ENCODE assay signal across 23 cellular contexts in genomic region chr17:17670701-17671319, GRCh38. TPM values are rescaled to one million over a fixed set of nuclear protein-coding genes. Genes with fewer than 3 reads are reported as not detected.
DNase-seq lines count a peak whose midpoint lies in the region; ATAC-seq and TF ChIP-seq lines count a peak whose summit lies in the region.
"Had no signal": no experiment of that assay in that cellular context is flagged by ENCODE, and none has a peak within 500 bp of the region (broad histone marks: within the 10 kb centered on the region; RNA-seq: fewer than 3 reads in every experiment).

No MANE protein-coding gene starts in this region.

- CTCF ChIA-PET in mammary epithelial cell (lab: Charles Lee; ENCODE audit: low non-redundant PET) (no interaction called here), MCF 10A (lab: Yijun Ruan, JAX) (interaction anchor here (0.9 kb wide), 1 partner anchor 10 kb away, joined by 3 read pairs; no protein-coding TSS in a partner anchor)

- H3K27me3 Mint-ChIP-seq in MCF 10A (ENCODE audit: insufficient read depth, unreplicated experiment) (peaks cover 13% of the 10 kb centered on the region), T-helper 17 cell (peaks cover 30% of the 10 kb centered on the region), nephron (ENCODE audit: low read depth) (peaks cover 13% of the 10 kb centered on the region)
- H3K27me3 Mint-ChIP-seq: CD4-positive, alpha-beta T cell had no signal

- intact Hi-C loops in mammary epithelial cell (cut with micrococcal nuclease), result no loop called here
- intact Hi-C loops in MCF 10A (cut with micrococcal nuclease), result no loop called here
- intact Hi-C loops in transverse colon (cut with DNase I; ENCODE audit: low total_unique reads), result no loop called here

- no peak overlapping the region for H3K4me2 ChIP-seq in mammary epithelial cell (ENCODE audit: insufficient read depth, low read depth, low read length)
- H3K4me2 ChIP-seq: BLaER1, KMS-11 had no signal

- H3K9me3 ChIP-seq in mammary epithelial cell (replicated peaks; ENCODE audit: insufficient read depth, low read length) (no peaks in the 10 kb centered on the region), T-helper 17 cell (ENCODE audit: control insufficient read depth, low read length, poor library complexity, severe bottlenecking) (no peaks in the 10 kb centered on the region), transverse colon (no peaks in the 10 kb centered on the region)
- H3K9me3 ChIP-seq: BLaER1, SJSA1 had no signal

- H3K27ac ChIP-seq in mammary epithelial cell (ENCODE audit: insufficient read depth, low read depth, low read length) (no peak overlapping the region), transverse colon (peak overlapping the region in 1 of 4 donors; percentile 58)
- H3K27ac ChIP-seq: 22Rv1, BLaER1, KMS-11, SJSA1 had no signal

- H3K4me1 Mint-ChIP-seq in MCF 10A (ENCODE audit: insufficient read depth, unreplicated experiment) (peaks cover 24% of the 10 kb centered on the region), T-helper 17 cell (peaks cover 17% of the 10 kb centered on the region), nephron (peaks cover 45% of the 10 kb centered on the region)

- H3K4me1 ChIP-seq in mammary epithelial cell (ENCODE audit: insufficient read depth, low read length), result peaks cover 64% of the 10 kb centered on the region
- H3K4me1 ChIP-seq in transverse colon, result peaks cover 0 to 15% (median 4%) of the 10 kb centered on the region in 4 donors

- no peak for TF ChIP-seq EP300 in transverse colon (IDR thresholded peaks at IDR 0.05; ENCODE audit: low read depth)

- no peaks in the 10 kb centered on the region for H3K79me2 ChIP-seq in mammary epithelial cell (ENCODE audit: insufficient read depth, low read length)

- WGBS in mammary epithelial cell (ENCODE audit: low coverage, missing lambda C conversion rate), result 12% methylated on average over 16 of the region's 16 CpGs
- 45 to 58% methylated on average over 8 to 16 of the region's 16 CpGs for WGBS in transverse colon (ENCODE audit: low coverage in 1 of 2), 2 donors

- peak overlapping the region; percentile 63 for H2AFZ ChIP-seq in mammary epithelial cell (ENCODE audit: low read depth, low read length)

- H3K27ac Mint-ChIP-seq in MCF 10A (ENCODE audit: low read depth, unreplicated experiment) (no peak overlapping the region), T-helper 17 cell (peak overlapping the region; percentile 70), nephron (peak overlapping the region in 2 of 3 experiments; percentile 22 to 36)
- H3K27ac Mint-ChIP-seq: CD4-positive, alpha-beta T cell had no signal

- TF ChIP-seq CTCF in mammary epithelial cell (conservative IDR thresholded peaks at IDR 0.05 in 1 of 2, IDR thresholded peaks at IDR 0.05 in 1 of 2; ENCODE audit: extremely low read depth in 1 of 2, insufficient read depth in 1 of 2, low read depth in 1 of 2, low read length in 2 of 2) (no peak), MCF 10A (IDR thresholded peaks at IDR 0.05; ENCODE audit: unreplicated experiment) (no peak), nephron (IDR thresholded peaks at IDR 0.05; ENCODE audit: unreplicated experiment in 3 of 3) (no peak), transverse colon (IDR thresholded peaks at IDR 0.05) (no peak)

- ATAC-seq in T-helper 17 cell, result no peak
- ATAC-seq in GM18517 (IDR thresholded peaks at IDR 0.05; ENCODE audit: unreplicated experiment), result no peak
- ATAC-seq: HCT116 had no signal

- H3K36me3 Mint-ChIP-seq in MCF 10A (ENCODE audit: insufficient read depth, unreplicated experiment) (no peaks in the 10 kb centered on the region), T-helper 17 cell (ENCODE audit: low read depth) (peaks cover 3% of the 10 kb centered on the region), nephron (ENCODE audit: low read depth) (no peaks in the 10 kb centered on the region)

- no TSS peak for BruUV-seq in mammary epithelial cell (replicated peaks; lab: Mats Ljungman, UMichigan)
- no TSS peak for BruUV-seq in MCF 10A (replicated peaks; lab: Mats Ljungman, UMichigan)

- in situ Hi-C loops in mammary epithelial cell (cut with MboI; ENCODE audit: low sequenced_read_pairs in 2 of 2) (no loop called here), transverse colon (cut with MboI; ENCODE audit: low pct_ligation_motif_present in 1 of 4, low pct_unique_long_range_greater_than_20kb in 1 of 4, low sequenced_read_pairs in 3 of 4) (loop anchor here in 2 of 4 donors (10.0 kb wide), 2 partner anchors 104 to 354 kb away; no protein-coding TSS in a partner anchor)

- H3K9me3 Mint-ChIP-seq in MCF 10A (ENCODE audit: unreplicated experiment) (no peaks in the 10 kb centered on the region), nephron (no peaks in the 10 kb centered on the region)
- H3K9me3 Mint-ChIP-seq: CD4-positive, alpha-beta T cell had no signal

- no peak overlapping the region for H3K9ac ChIP-seq in mammary epithelial cell (ENCODE audit: insufficient read depth, low read length)
- H3K9ac ChIP-seq: BLaER1, KMS-11 had no signal

- no peak overlapping the region for H3K4me3 ChIP-seq in mammary epithelial cell (replicated peaks in 1 of 3; ENCODE audit: insufficient read depth in 1 of 3, low read depth in 2 of 3, low read length in 3 of 3)
- no peak overlapping the region for H3K4me3 ChIP-seq in transverse colon
- H3K4me3 ChIP-seq: BLaER1, SJSA1 had no signal

- no peaks in the 10 kb centered on the region for H4K20me1 ChIP-seq in mammary epithelial cell (ENCODE audit: insufficient read depth, low read length)
- H4K20me1 ChIP-seq: BLaER1 had no signal

- H3K36me3 ChIP-seq in mammary epithelial cell (ENCODE audit: insufficient read depth, low read length) (no peaks in the 10 kb centered on the region), transverse colon (no peaks in the 10 kb centered on the region)
- H3K36me3 ChIP-seq: BLaER1, SJSA1 had no signal

- no peaks in the 10 kb centered on the region for H3K27me3 ChIP-seq in mammary epithelial cell (ENCODE audit: insufficient read depth, low read length)
- H3K27me3 ChIP-seq in transverse colon, result no peaks in the 10 kb centered on the region
- H3K27me3 ChIP-seq: BLaER1, SJSA1 had no signal

- dilution Hi-C loops in mammary epithelial cell (cut with HindIII; ENCODE audit: low sequenced_read_pairs), result loop anchor here (5.0 kb wide), 1 partner anchor 141 kb away; no protein-coding TSS in a partner anchor

- DNase-seq in mammary epithelial cell (no peak), MCF 10A (ENCODE audit: unreplicated experiment) (no peak), T-helper 17 cell (no peak), transverse colon (no peak), T-helper 1 cell (no peak)
- DNase-seq in NK-92 treated with Interleukin-12 subunit alpha and Interleukin-12 subunit beta, amount 100 ng/mL, for 24 hours (lab: John Stamatoyannopoulos, UW), result no peak
- DNase-seq: ACHN; CD4-positive, alpha-beta T cell; COR-L47; DMS79 treated with DMSO at 0.1 percent for 48 hours; IMR-90; NCI-H1105; NCI-H146; NCI-H2029; NCI-H510A treated with DMSO at 0.1 percent for 48 hours; NCI-H748 treated with DMSO at 0.1 percent for 48 hours had no signal

- H3K4me3 Mint-ChIP-seq in MCF 10A (ENCODE audit: unreplicated experiment) (no peak overlapping the region), T-helper 17 cell (no peak overlapping the region), nephron (no peak overlapping the region)
- H3K4me3 Mint-ChIP-seq: CD4-positive, alpha-beta T cell had no signal

- peak; percentile 13 for TF ChIP-seq POLR2A in transverse colon (IDR thresholded peaks at IDR 0.05)

- POLR2A ChIA-PET in MCF 10A (lab: Yijun Ruan, JAX), result interaction anchor here (0.7 to 0.8 kb wide), 2 partner anchors 123 to 197 kb away, joined by 3 read pairs; no protein-coding TSS in a partner anchor

RNA-seq across cellular contexts. Expression of gene RAI1, which starts 10.4 kb away (rescaled TPM):
- total RNA-seq in mammary epithelial cell (10 to 100 TPM; 23.8 to 41.9 TPM), MCF 10A (2022) (30.4 and 34.6 TPM in 2 replicates), T-helper 17 cell (10 to 100 TPM; 18.4 to 18.6 TPM), transverse colon (100 to 1,000 TPM in 1 of 4 donors, 10 to 100 TPM in 3; 14.1 to 163 (median 34.6) TPM)
- 4.9 TPM for polyA plus RNA-seq in mammary epithelial cell
- 8.5 TPM for polyA minus RNA-seq in mammary epithelial cell
